8 cellular contexts compared by ENCODE assay signal in the genomic region with DNA sequence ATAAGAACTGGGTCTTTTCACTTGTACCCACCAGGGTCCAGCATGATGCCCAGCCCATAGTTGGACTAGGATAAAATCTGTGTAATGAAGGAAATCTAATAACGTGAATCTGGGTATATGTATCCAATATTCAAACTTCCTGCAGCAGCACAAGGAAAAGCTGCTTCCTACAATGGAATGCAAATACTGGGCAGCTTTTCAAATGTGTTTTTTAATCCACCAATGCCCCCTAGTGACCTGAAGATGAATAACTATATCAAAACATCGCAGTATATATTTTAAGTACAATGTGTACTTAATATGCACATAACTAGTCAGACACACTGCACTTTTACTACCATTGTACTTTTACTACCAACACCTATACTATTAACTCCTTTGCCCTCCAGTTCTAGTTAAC. TPM values are rescaled to one million over a fixed set of nuclear protein-coding genes. Genes with fewer than 3 reads are reported as not detected.
DNase-seq lines count a peak whose midpoint lies in the region; ATAC-seq and TF ChIP-seq lines count a peak whose summit lies in the region.

No MANE protein-coding gene starts in this region.

- H2AK5ac ChIP-seq in H9 (ENCODE audit: insufficient read length, low read length): no peak overlapping the region

- no peak overlapping the region for H3K9ac ChIP-seq in H9 (ENCODE audit: extremely low read depth, insufficient read length, low read length)

- H3T11ph ChIP-seq in H9 (ENCODE audit: low read length): no peak overlapping the region

- H4K91ac ChIP-seq in H9 (ENCODE audit: insufficient read length, low read depth, low read length): no peak overlapping the region

- H2BK5ac ChIP-seq in H9 (ENCODE audit: insufficient read length, low read length): no peak overlapping the region

- H3K27me3 ChIP-seq in H9 (ENCODE audit: insufficient read depth, low read length): no peaks in the 10 kb centered on the region

- no peak overlapping the region for H2AFZ ChIP-seq in H9 (ENCODE audit: low read length)

- peak; percentile 79 for TF ChIP-seq CTCF in H9 (conservative IDR thresholded peaks at IDR 0.05)

- H3K36me3 Mint-ChIP-seq in H9 (ENCODE audit: insufficient read depth in 1 of 3, low read depth in 3 of 3): peaks cover 4 to 12% (median 4%) of the 10 kb centered on the region in 3 experiments; a peak in 6 of 7 replicates
- no peaks in the 10 kb centered on the region for H3K36me3 Mint-ChIP-seq in memory B cell

- H3K14ac ChIP-seq in H9 (ENCODE audit: insufficient read depth, low read length): no peak overlapping the region

- H3K27ac Mint-ChIP-seq in H9: no peak overlapping the region
- H3K27ac Mint-ChIP-seq in memory B cell: no peak overlapping the region

- H3K79me2 ChIP-seq in H9 (ENCODE audit: insufficient read depth, low read length): peaks cover 4% of the 10 kb centered on the region; the same call in 1 of the 2 replicates

- peaks cover 35% of the 10 kb centered on the region in 2 experiments for H3K4me1 Mint-ChIP-seq in H9
- peaks cover 2% of the 10 kb centered on the region for H3K4me1 Mint-ChIP-seq in memory B cell

- H4K8ac ChIP-seq in H9 (replicated peaks; ENCODE audit: insufficient read length, low read depth, low read length): no peak overlapping the region

- H3K4me1 ChIP-seq in H9 (ENCODE audit: insufficient read depth, low read length): peaks cover 3% of the 10 kb centered on the region; the same call in 1 of the 2 replicates

- peaks cover 2% of the 10 kb centered on the region for H3K79me1 ChIP-seq in H9 (ENCODE audit: insufficient read depth, low read depth, low read length, poor library complexity, severe bottlenecking)

- H4K5ac ChIP-seq in H9 (ENCODE audit: insufficient read length, low read depth, low read length): no peak overlapping the region

- no peak overlapping the region for H2BK20ac ChIP-seq in H9 (ENCODE audit: low read depth, low read length, poor library complexity, severe bottlenecking)

- H3K4me3 Mint-ChIP-seq in H9 (no peak overlapping the region), memory B cell (no peak overlapping the region)

- H4K20me1 ChIP-seq in H9 (ENCODE audit: control insufficient read depth, insufficient read depth, insufficient read length): no peaks in the 10 kb centered on the region

- ATAC-seq in memory B cell (ENCODE audit: low read depth) (peak; percentile 39), HG02885 (IDR thresholded peaks at IDR 0.05; ENCODE audit: poor library complexity, unreplicated experiment) (no peak)

- no peak overlapping the region for H3K23ac ChIP-seq in H9 (ENCODE audit: insufficient read length, low read depth, low read length)

- H3K56ac ChIP-seq in H9 (ENCODE audit: insufficient read length, low read depth, low read length): no peak overlapping the region

- H3K23me2 ChIP-seq in H9 (ENCODE audit: insufficient read length, low read depth, low read length, poor library complexity, severe bottlenecking): no peaks in the 10 kb centered on the region

- H3K27me3 Mint-ChIP-seq in H9 (ENCODE audit: low read depth): no peaks in the 10 kb centered on the region
- H3K27me3 Mint-ChIP-seq in memory B cell: no peaks in the 10 kb centered on the region

- H3K4ac ChIP-seq in H9 (ENCODE audit: low read depth, low read length): no peak overlapping the region

- WGBS in H9 (ENCODE audit: extremely low coverage, insufficient read length, low lambda C conversion rate): no CpG with 5 or more reads among the region's 2 CpGs

- H3K9me3 Mint-ChIP-seq in H9 (no peaks in the 10 kb centered on the region), memory B cell (no peaks in the 10 kb centered on the region)

- no peak overlapping the region for H2BK120ac ChIP-seq in H9 (ENCODE audit: low read depth, low read length, poor library complexity, severe bottlenecking)

- no peaks in the 10 kb centered on the region for H3K9me3 ChIP-seq in H9 (ENCODE audit: control insufficient read depth, low read depth, low read length)

- H2BK12ac ChIP-seq in H9 (ENCODE audit: insufficient read length, low read depth, low read length): no peak overlapping the region

- no peak overlapping the region for H3K4me2 ChIP-seq in H9 (ENCODE audit: insufficient read depth, insufficient read length, low read length)

- DNase-seq in CD1c-positive myeloid dendritic cell (ENCODE audit: extremely low spot score) (peak; percentile 70), H9 (no peak), NCI-H82 treated with DMSO at 0.1 percent for 48 hours (lab: John Stamatoyannopoulos, UW; ENCODE audit: unreplicated experiment) (peak; percentile 21), dermis microvascular lymphatic vessel endothelial cell (ENCODE audit: low read depth in 2 of 2) (peak; percentile 67 to 73), memory B cell (ENCODE audit: low spot score in 2 of 2) (no peak), cortex of kidney (lab: John Stamatoyannopoulos, UW) (no peak), T1000 (lab: John Stamatoyannopoulos, UW) (no peak)

- no peak overlapping the region for H3K27ac ChIP-seq in H9 (ENCODE audit: insufficient read length, low read depth, low read length)

- H2BK15ac ChIP-seq in H9 (ENCODE audit: low read depth, low read length): no peak overlapping the region

- no peak overlapping the region for H3K18ac ChIP-seq in H9 (ENCODE audit: insufficient read length, low read depth, low read length)

RNA-seq across cellular contexts. Expression of a gene that starts 5.3 kb away (rescaled TPM):
- total RNA-seq in H9 (2021) (86.9 and 95.3 TPM in 2 replicates), dermis microvascular lymphatic vessel endothelial cell (5.6 and 5.9 TPM in 2 replicates)

RNA-seq across cellular contexts. Expression of a gene that starts 5.4 kb away (rescaled TPM):
- total RNA-seq in H9 (2021) (not detected in 2 replicates), dermis microvascular lymphatic vessel endothelial cell (not detected in 2 replicates)

Comparison
In these comparisons a context has a peak if more than half of its experiments do, and no peak if none do; other contexts are left out.
1. DNase-seq: peak in CD1c-positive myeloid dendritic cell (single experiment), NCI-H82 treated with DMSO at 0.1 percent for 48 hours (single experiment) and dermis microvascular lymphatic vessel endothelial cell (2 of 2); none in H9 (single experiment), memory B cell (0 of 2), cortex of kidney (single experiment) and T1000 (single experiment).
2. RNA of a gene that starts 5.3 kb away (total RNA-seq): 86.9 to 95.3 TPM in H9; 5.6 to 5.9 TPM in dermis microvascular lymphatic vessel endothelial cell; every median in the first group is over 10 times any median in the second.